In the genomic region with DNA sequence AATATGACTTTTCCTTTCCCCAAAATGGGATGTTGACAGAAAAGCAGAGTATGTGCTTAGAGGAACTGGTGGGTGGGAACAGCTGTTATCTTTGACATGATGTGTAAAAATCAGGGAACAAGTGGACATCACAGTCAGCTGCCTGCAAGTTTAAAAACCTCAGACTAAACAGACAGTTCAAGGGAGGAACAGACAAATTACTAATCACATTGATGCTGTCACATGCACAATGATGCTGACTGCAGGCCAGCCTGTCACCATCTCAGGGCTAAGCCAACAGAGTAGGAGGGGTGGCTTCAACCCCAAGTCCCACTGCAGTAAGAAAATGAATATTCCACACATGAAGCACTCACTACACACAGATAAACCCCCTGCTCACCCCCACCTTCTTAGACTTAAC, we compare ENCODE assay signal across 14 cellular contexts. TPM values are rescaled to one million over a fixed set of nuclear protein-coding genes. Genes with fewer than 3 reads are reported as not detected.
A peak's percentile ranks its signal among the peaks of the same experiment; 100 is the strongest.
DNase-seq lines count a peak whose midpoint lies in the region; ATAC-seq, FAIRE-seq and TF ChIP-seq lines count a peak whose summit lies in the region.
"Had no signal": no experiment of that assay in that cellular context is flagged by ENCODE, and none has a peak within 500 bp of the region (broad histone marks: within the 10 kb centered on the region; RNA-seq: fewer than 3 reads in every experiment).

No MANE protein-coding gene starts in this region.

- no peak overlapping the region for H3K4me3 ChIP-seq in right cardiac atrium (ENCODE audit: low read length)

- peak; percentile 64 for FAIRE-seq in GM12891 (lab: Jason Lieb, UNC)
- FAIRE-seq: RCC 7860 had no signal

- intact Hi-C loops in activated T-helper 2 cell treated with anti-CD3 and anti-CD28 coated beads, Interferon-gamma antibody, Interleukin-2, Interleukin-4, amounts not matched to agents 10 μg/mL and 5 μg/mL and 100 μg/mL, durations not matched to agents 14 hours and 24 hours and 36 hours (cut with micrococcal nuclease) = no loop called here
- intact Hi-C loops in right cardiac atrium (cut with DNase I) = no loop called here

- peaks cover 8% of the 10 kb centered on the region for H3K4me1 Mint-ChIP-seq in activated T-helper 2 cell treated with anti-CD3 and anti-CD28 coated beads, Interferon-gamma antibody, Interleukin-2, Interleukin-4, amounts not matched to agents 10 μg/mL and 5 μg/mL and 100 μg/mL, durations not matched to agents 14 hours and 24 hours and 36 hours (ENCODE audit: low read depth)

- no peak for DNase-seq in GM12891 (ENCODE audit: insufficient read length, low spot score)
- no peak for DNase-seq in activated T-helper 2 cell treated with anti-CD3 and anti-CD28 coated beads, Interferon-gamma antibody, Interleukin-2, Interleukin-4, amounts not matched to agents 10 μg/mL and 5 μg/mL and 100 μg/mL, durations not matched to agents 14 hours and 24 hours and 36 hours (ENCODE audit: low spot score)
- DNase-seq in right cardiac atrium = no peak
- peak in 2 of 49 donors; percentile 3 to 4 for DNase-seq in substantia nigra (lab: John Stamatoyannopoulos, UW)
- DNase-seq in GM03348 (ENCODE audit: low spot score) = no peak
- no peak for DNase-seq in NCI-H2081 (lab: John Stamatoyannopoulos, UW)
- DNase-seq: activated CD4-positive, alpha-beta memory T cell treated with anti-CD3 and anti-CD28 coated beads, Interleukin-2, amount 10 ng/mL, durations not matched to agents 7 days and 5 days; activated effector memory CD4-positive, alpha-beta T cell treated with anti-CD3 and anti-CD28 coated beads, Interleukin-2, amount 50 U/mL, for 16 hours; BE2C; mesendoderm; NCI-H69 had no signal

- H3K9me3 ChIP-seq in right cardiac atrium (ENCODE audit: control insufficient read depth, low read length) = no peaks in the 10 kb centered on the region
- H3K9me3 ChIP-seq: BE2C had no signal

- H3K27me3 Mint-ChIP-seq in activated T-helper 2 cell treated with anti-CD3 and anti-CD28 coated beads, Interferon-gamma antibody, Interleukin-2, Interleukin-4, amounts not matched to agents 10 μg/mL and 5 μg/mL and 100 μg/mL, durations not matched to agents 14 hours and 24 hours and 36 hours (ENCODE audit: low read depth) = no peaks in the 10 kb centered on the region
- H3K27me3 Mint-ChIP-seq: activated CD4-positive, alpha-beta memory T cell treated with anti-CD3 and anti-CD28 coated beads, Interleukin-2, amount 10 ng/mL, durations not matched to agents 7 days and 5 days had no signal

- no peaks in the 10 kb centered on the region for H3K9me3 Mint-ChIP-seq in activated T-helper 2 cell treated with anti-CD3 and anti-CD28 coated beads, Interferon-gamma antibody, Interleukin-2, Interleukin-4, amounts not matched to agents 10 μg/mL and 5 μg/mL and 100 μg/mL, durations not matched to agents 14 hours and 24 hours and 36 hours
- H3K9me3 Mint-ChIP-seq: activated CD4-positive, alpha-beta memory T cell treated with anti-CD3 and anti-CD28 coated beads, Interleukin-2, amount 10 ng/mL, durations not matched to agents 7 days and 5 days; IgD-negative memory B cell had no signal

- peaks cover 49% of the 10 kb centered on the region for H3K36me3 Mint-ChIP-seq in activated T-helper 2 cell treated with anti-CD3 and anti-CD28 coated beads, Interferon-gamma antibody, Interleukin-2, Interleukin-4, amounts not matched to agents 10 μg/mL and 5 μg/mL and 100 μg/mL, durations not matched to agents 14 hours and 24 hours and 36 hours (ENCODE audit: low read depth)
- H3K36me3 Mint-ChIP-seq: IgD-negative memory B cell had no signal

- peaks cover 17% of the 10 kb centered on the region for H3K4me1 ChIP-seq in right cardiac atrium (ENCODE audit: control insufficient read depth, insufficient read depth, low read length)
- H3K4me1 ChIP-seq: BE2C had no signal

- H3K27ac ChIP-seq in right cardiac atrium (ENCODE audit: low read length) (peak overlapping the region; percentile 17), substantia nigra (ENCODE audit: low read depth, low read length, poor library complexity, severe bottlenecking) (peak overlapping the region; percentile 16)

- H3K4me3 Mint-ChIP-seq in activated T-helper 2 cell treated with anti-CD3 and anti-CD28 coated beads, Interferon-gamma antibody, Interleukin-2, Interleukin-4, amounts not matched to agents 10 μg/mL and 5 μg/mL and 100 μg/mL, durations not matched to agents 14 hours and 24 hours and 36 hours (ENCODE audit: low read depth) = no peak overlapping the region
- H3K4me3 Mint-ChIP-seq: activated CD4-positive, alpha-beta memory T cell treated with anti-CD3 and anti-CD28 coated beads, Interleukin-2, amount 10 ng/mL, durations not matched to agents 7 days and 5 days; IgD-negative memory B cell had no signal

- ATAC-seq in right cardiac atrium (peak; percentile 28 to 39), HG03469 (IDR thresholded peaks at IDR 0.05; ENCODE audit: unreplicated experiment) (no peak)

- H3K27ac Mint-ChIP-seq in activated T-helper 2 cell treated with anti-CD3 and anti-CD28 coated beads, Interferon-gamma antibody, Interleukin-2, Interleukin-4, amounts not matched to agents 10 μg/mL and 5 μg/mL and 100 μg/mL, durations not matched to agents 14 hours and 24 hours and 36 hours = peak overlapping the region; percentile 2
- H3K27ac Mint-ChIP-seq: activated CD4-positive, alpha-beta memory T cell treated with anti-CD3 and anti-CD28 coated beads, Interleukin-2, amount 10 ng/mL, durations not matched to agents 7 days and 5 days; IgD-negative memory B cell had no signal

- no peaks in the 10 kb centered on the region for H3K27me3 ChIP-seq in right cardiac atrium (ENCODE audit: control insufficient read depth, insufficient read depth)
- H3K27me3 ChIP-seq: BE2C had no signal

- no peak for TF ChIP-seq POLR2A in GM12891 (IDR thresholded peaks at IDR 0.05; ENCODE audit: low read depth, low read length)

TF ChIP-seq in GM12891, 5 proteins besides CTCF, POLR2A, EP300 and RAD21:
- no peak for TF ChIP-seq POLR2AphosphoS5 (IDR thresholded peaks at IDR 0.05; ENCODE audit: low read depth, low read length)
- TF ChIP-seq SPI1 (IDR thresholded peaks at IDR 0.05; ENCODE audit: low read depth, low read length) = no peak
- no peak for TF ChIP-seq POU2F2 (IDR thresholded peaks at IDR 0.05; ENCODE audit: low read depth, low read length)
- no peak for TF ChIP-seq TAF1 (IDR thresholded peaks at IDR 0.05; ENCODE audit: low read depth, low read length)
- no peak for TF ChIP-seq PAX5 (IDR thresholded peaks at IDR 0.05; ENCODE audit: insufficient read depth, low read length, severe bottlenecking)
TF ChIP-seq in GM12891: peak in this region for 0.

RNA-seq across cellular contexts. Expression of a gene that starts 38.2 kb away (rescaled TPM):
- 22.3 TPM for polyA plus RNA-seq in GM12891 (2012; ENCODE audit: low read depth, missing spikeins)
- total RNA-seq in activated T-helper 2 cell treated with anti-CD3 and anti-CD28 coated beads, Interferon-gamma antibody, Interleukin-2, Interleukin-4, amounts not matched to agents 10 μg/mL and 5 μg/mL and 100 μg/mL, durations not matched to agents 14 hours and 24 hours and 36 hours = 52.8 and 54.8 TPM in 2 replicates
- total RNA-seq in right cardiac atrium = 10 to 100 TPM; 22.2 to 27.7 (median 26.6) TPM
- 10.2 TPM for polyA plus RNA-seq in right cardiac atrium

RNA-seq across cellular contexts. Expression of a gene that starts 39.6 kb away (rescaled TPM):
- 13.8 TPM for polyA plus RNA-seq in GM12891 (2012; ENCODE audit: low read depth, missing spikeins)
- total RNA-seq in activated T-helper 2 cell treated with anti-CD3 and anti-CD28 coated beads, Interferon-gamma antibody, Interleukin-2, Interleukin-4, amounts not matched to agents 10 μg/mL and 5 μg/mL and 100 μg/mL, durations not matched to agents 14 hours and 24 hours and 36 hours = 42.8 and 43.5 TPM in 2 replicates
- 10 to 100 TPM; 12.0 to 17.1 (median 15.5) TPM for total RNA-seq in right cardiac atrium
- 8.3 TPM for polyA plus RNA-seq in right cardiac atrium
